13 cellular contexts compared by ENCODE assay signal in the genomic region with DNA sequence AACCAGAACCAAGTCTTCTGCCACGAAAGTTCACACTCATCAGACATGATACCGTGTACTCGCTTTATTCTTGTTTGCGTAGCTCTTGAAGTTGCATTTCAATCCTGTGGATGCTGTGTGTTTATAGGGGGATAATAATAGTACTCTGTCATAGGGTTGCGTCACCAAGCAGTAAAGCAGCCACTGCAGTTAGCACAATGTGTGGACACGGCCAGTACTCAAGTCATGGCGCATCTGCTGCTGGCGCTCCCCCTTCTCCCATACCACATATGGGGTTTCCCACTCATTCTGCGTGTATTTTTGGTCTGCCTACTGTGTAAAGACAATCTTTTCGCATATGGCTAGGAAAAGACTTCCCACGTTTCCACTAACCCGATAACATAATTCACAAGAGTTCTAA. TPM values are rescaled to one million over a fixed set of nuclear protein-coding genes. Genes with fewer than 3 reads are reported as not detected.
DNase-seq lines count a peak whose midpoint lies in the region; ATAC-seq, FAIRE-seq and TF ChIP-seq lines count a peak whose summit lies in the region.
"Had no signal": no experiment of that assay in that cellular context is flagged by ENCODE, and none has a peak within 500 bp of the region (broad histone marks: within the 10 kb centered on the region; RNA-seq: fewer than 3 reads in every experiment).

No MANE protein-coding gene starts in this region.

- peaks cover 11% of the 10 kb centered on the region for H3K79me2 ChIP-seq in ACC112 (ENCODE audit: control insufficient read depth, insufficient read depth, low read length, unreplicated experiment)
- peaks cover 14% of the 10 kb centered on the region for H3K79me2 ChIP-seq in astrocyte (ENCODE audit: insufficient read depth, low read length)

- TF ChIP-seq CTCF in astrocyte (IDR thresholded peaks at IDR 0.05; ENCODE audit: insufficient read depth, low read depth, low read length), result no peak

- H3K9ac ChIP-seq in astrocyte (ENCODE audit: low read length), result no peak overlapping the region

- peaks cover 10% of the 10 kb centered on the region for H3K27me3 Mint-ChIP-seq in IgD-negative memory B cell
- peaks cover 6% of the 10 kb centered on the region for H3K27me3 Mint-ChIP-seq in astrocyte (ENCODE audit: low read depth, unreplicated experiment)
- peaks cover 0 to 11% (median 7%) of the 10 kb centered on the region in 5 donors for H3K27me3 Mint-ChIP-seq in naive thymus-derived CD8-positive, alpha-beta T cell

- ATAC-seq in naive thymus-derived CD8-positive, alpha-beta T cell, result no peak
- no peak for ATAC-seq in GM18498 (IDR thresholded peaks at IDR 0.05; ENCODE audit: unreplicated experiment)

- H3K4me1 ChIP-seq in ACC112 (ENCODE audit: control insufficient read depth, insufficient read depth, low read length, unreplicated experiment), result peaks cover 15% of the 10 kb centered on the region
- H3K4me1 ChIP-seq in astrocyte (ENCODE audit: insufficient read depth, low read length), result peaks cover 9% of the 10 kb centered on the region
- H3K4me1 ChIP-seq: prostate gland had no signal

- H3K36me3 Mint-ChIP-seq in IgD-negative memory B cell (no peaks in the 10 kb centered on the region), astrocyte (ENCODE audit: low read depth, unreplicated experiment) (no peaks in the 10 kb centered on the region)
- peaks cover 0 to under 1% (median 0%) of the 10 kb centered on the region in 3 donors for H3K36me3 Mint-ChIP-seq in naive thymus-derived CD8-positive, alpha-beta T cell

- POLR2A ChIA-PET in naive thymus-derived CD8-positive, alpha-beta T cell (lab: Charles Lee), result interaction anchor here (4.0 to 6.1 kb wide), 5 partner anchors 8 to 137 kb away, joined by 33 to 289 read pairs (median 97); no protein-coding TSS in a partner anchor

- H3K27ac ChIP-seq in ACC112 (ENCODE audit: low read depth, low read length) (no peak overlapping the region), astrocyte (ENCODE audit: low read depth, low read length) (no peak overlapping the region)

- H3K4me3 Mint-ChIP-seq in IgD-negative memory B cell (peak overlapping the region in 3 of 4 donors; percentile 31 to 98 (median 41)), astrocyte (ENCODE audit: unreplicated experiment) (peak overlapping the region; percentile 91)
- peak overlapping the region in 8 of 10 donors; percentile 24 to 97 (median 59) for H3K4me3 Mint-ChIP-seq in naive thymus-derived CD8-positive, alpha-beta T cell

- no peak for FAIRE-seq in astrocyte (lab: Jason Lieb, UNC)

- H3K36me3 ChIP-seq in ACC112 (ENCODE audit: insufficient read depth, low read length), result 0 out of 2 replicates have a peak, but pooled peaks cover 1% of the 10 kb centered on the region
- no peaks in the 10 kb centered on the region for H3K36me3 ChIP-seq in astrocyte (ENCODE audit: insufficient read depth, low read length)
- H3K36me3 ChIP-seq: prostate gland had no signal

- H3K4me1 Mint-ChIP-seq in IgD-negative memory B cell (peaks cover 11 to 21% (median 11%) of the 10 kb centered on the region in 3 donors), astrocyte (ENCODE audit: low read depth, unreplicated experiment) (peaks cover 3% of the 10 kb centered on the region)
- H3K4me1 Mint-ChIP-seq in naive thymus-derived CD8-positive, alpha-beta T cell, result peaks cover 10 to 31% (median 27%) of the 10 kb centered on the region in 4 donors

- H3K9me3 Mint-ChIP-seq in IgD-negative memory B cell (no peaks in the 10 kb centered on the region), astrocyte (ENCODE audit: unreplicated experiment) (no peaks in the 10 kb centered on the region)
- H3K9me3 Mint-ChIP-seq in naive thymus-derived CD8-positive, alpha-beta T cell, result no peaks in the 10 kb centered on the region

- H2AFZ ChIP-seq in ACC112 (ENCODE audit: low read length, unreplicated experiment), result peak overlapping the region; percentile 98
- H2AFZ ChIP-seq in astrocyte (ENCODE audit: low read depth, low read length), result no peak overlapping the region

- no peaks in the 10 kb centered on the region for H3K9me3 ChIP-seq in astrocyte (ENCODE audit: insufficient read depth, low read depth, low read length)
- H3K9me3 ChIP-seq: prostate gland had no signal

- H3K4me3 ChIP-seq in ACC112 (ENCODE audit: low read depth, low read length) (peak overlapping the region; percentile 86; the same call in 1 of the 2 replicates), astrocyte (ENCODE audit: insufficient read depth, low read depth, low read length) (no peak overlapping the region)

- H3K27ac Mint-ChIP-seq in IgD-negative memory B cell (peak overlapping the region in 1 of 3 donors; percentile 97), astrocyte (ENCODE audit: unreplicated experiment) (no peak overlapping the region)
- H3K27ac Mint-ChIP-seq in naive thymus-derived CD8-positive, alpha-beta T cell, result peak overlapping the region in 8 of 10 donors; percentile 13 to 97 (median 29)

- DNase-seq in astrocyte (ENCODE audit: low read depth) (no peak), epidermal melanocyte (ENCODE audit: insufficient read length, low spot score) (no peak), AG20443 (ENCODE audit: low spot score) (no peak), NCI-H2196 (lab: John Stamatoyannopoulos, UW; ENCODE audit: unreplicated experiment) (no peak)
- no peak for DNase-seq in naive thymus-derived CD8-positive, alpha-beta T cell
- DNase-seq: activated gamma-delta T cell, cortex of kidney, foreskin fibroblast, left colon had no signal

- H4K20me1 ChIP-seq in astrocyte (ENCODE audit: insufficient read depth, low read length), result no peaks in the 10 kb centered on the region

- no peak overlapping the region for H3K4me2 ChIP-seq in astrocyte (ENCODE audit: low read length)

- H3K27me3 ChIP-seq in ACC112 (ENCODE audit: insufficient read depth, low read length) (peaks cover 31% of the 10 kb centered on the region), astrocyte (ENCODE audit: insufficient read depth, low read length) (peaks cover 8% of the 10 kb centered on the region)

RNA-seq across cellular contexts. Expression of gene ZBTB14, which starts 2.1 kb away (rescaled TPM):
- polyA plus RNA-seq in IgD-negative memory B cell, result 12.8 TPM
- total RNA-seq in astrocyte, result 8.5 and 9.0 TPM in 2 replicates
- total RNA-seq in naive thymus-derived CD8-positive, alpha-beta T cell, result 10 to 100 TPM; 42.7 to 48.7 TPM
- polyA plus RNA-seq in naive thymus-derived CD8-positive, alpha-beta T cell, result 10 to 100 TPM; 14.6 to 19.2 (median 18.4) TPM

Comparison
In these comparisons a context has a peak if more than half of its experiments do, and no peak if none do; other contexts are left out.
1. H3K4me3 Mint-ChIP-seq: peak in every context shown above with its lines; median percentile 91 in astrocyte; 59 in naive thymus-derived CD8-positive, alpha-beta T cell; 41 in IgD-negative memory B cell.